Comparison of ENCODE assay signal across 8 cellular contexts in the genomic region with DNA sequence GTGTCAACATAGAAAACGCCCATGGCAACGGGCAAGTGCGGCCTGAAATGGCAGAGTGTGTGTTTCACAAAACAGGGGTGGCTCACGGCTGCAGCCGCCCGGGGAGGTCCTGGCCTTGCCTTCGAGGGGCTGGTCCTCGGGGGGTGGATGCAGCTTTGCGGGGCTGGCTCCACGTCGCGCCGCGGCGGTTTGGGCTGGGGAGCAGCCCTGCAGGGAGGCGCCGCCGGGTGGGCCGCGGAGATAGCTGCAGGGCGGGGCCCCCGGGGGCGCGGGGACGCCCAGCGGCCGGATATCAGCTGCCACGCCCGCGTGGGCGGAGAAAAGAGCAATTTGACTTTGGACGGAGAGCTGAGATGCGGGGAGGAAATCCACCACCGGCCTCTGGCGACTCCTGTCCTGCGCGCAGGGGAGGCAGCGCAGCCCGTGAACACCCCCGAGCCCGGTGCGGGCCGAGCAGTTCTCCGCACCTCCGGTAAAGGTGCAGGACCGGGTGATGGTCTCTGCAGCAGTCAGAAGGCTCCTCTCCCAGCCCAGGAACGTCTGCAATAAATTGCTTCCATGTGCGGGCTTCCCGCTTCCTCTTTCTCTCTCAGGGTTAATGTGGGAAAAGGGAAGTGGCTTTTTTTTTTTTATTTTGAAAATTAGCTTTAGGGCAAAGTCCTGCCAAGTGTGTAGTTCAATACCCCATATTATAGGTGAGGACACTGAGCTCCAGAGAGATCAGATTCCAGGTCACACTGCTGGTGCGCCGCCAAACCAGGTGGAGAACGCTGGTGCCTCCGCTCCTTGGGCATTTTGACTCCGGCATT.
DNase-seq lines count a peak whose midpoint lies in the region; ATAC-seq and TF ChIP-seq lines count a peak whose summit lies in the region.

No MANE protein-coding gene starts in this region.

- H3K27ac ChIP-seq in lung (ENCODE audit: low read depth in 1 of 2, low read length in 1 of 2) = peak overlapping the region; percentile 52 to 88

- no peaks in the 10 kb centered on the region for H3K27me3 ChIP-seq in lung (ENCODE audit: control insufficient read depth, insufficient read depth)

- peak; percentile 91 for DNase-seq in NK-92 treated with Interleukin-12 subunit alpha and Interleukin-12 subunit beta, amount 100 ng/mL, for 24 hours (lab: John Stamatoyannopoulos, UW)
- DNase-seq in NK-92 (lab: John Stamatoyannopoulos, UW; ENCODE audit: unreplicated experiment) (no peak), NCI-H226 (peak; percentile 41), dermis blood vessel endothelial cell (peak; percentile 46), lung (ENCODE audit: low spot score) (peak; percentile 87)
- peak; percentile 60 to 70 for DNase-seq in activated CD4-positive, alpha-beta T cell treated with anti-CD3 and anti-CD28 coated beads for 4 hours
- peak; percentile 59 for DNase-seq in stimulated activated CD8-positive, alpha-beta memory T cell treated with anti-CD3 and anti-CD28 coated beads, Interleukin-12 subunit alpha, Interleukin-12 subunit beta, amount 100 ng/mL, for 4 hours (ENCODE audit: low read depth)

- peak overlapping the region; percentile 51 for H3K4me3 ChIP-seq in lung

- H3K36me3 ChIP-seq in lung (ENCODE audit: control insufficient read depth in 2 of 2, insufficient read depth in 2 of 2, low read length in 2 of 2) = no peaks in the 10 kb centered on the region

- TF ChIP-seq CTCF in lung (IDR thresholded peaks at IDR 0.05; ENCODE audit: control extremely low read depth, extremely low read depth) = no peak

- 3% methylated on average over 53 to 54 of the region's 54 CpGs for WGBS in lung, 2 donors

- no peaks in the 10 kb centered on the region for H3K9me3 ChIP-seq in lung (ENCODE audit: control insufficient read depth in 2 of 2, insufficient read depth in 1 of 2, low read length in 1 of 2)

- ATAC-seq in HG02938 (IDR thresholded peaks at IDR 0.05; ENCODE audit: unreplicated experiment) (peak; percentile 36), lung (ENCODE audit: insufficient read depth, low FRiP score) (peak; percentile 88)

- H3K4me1 ChIP-seq in lung (ENCODE audit: control insufficient read depth in 2 of 2, insufficient read depth in 2 of 2, low read length in 2 of 2) = peaks cover 9 to 16% of the 10 kb centered on the region in 2 donors
